In the genomic region with DNA sequence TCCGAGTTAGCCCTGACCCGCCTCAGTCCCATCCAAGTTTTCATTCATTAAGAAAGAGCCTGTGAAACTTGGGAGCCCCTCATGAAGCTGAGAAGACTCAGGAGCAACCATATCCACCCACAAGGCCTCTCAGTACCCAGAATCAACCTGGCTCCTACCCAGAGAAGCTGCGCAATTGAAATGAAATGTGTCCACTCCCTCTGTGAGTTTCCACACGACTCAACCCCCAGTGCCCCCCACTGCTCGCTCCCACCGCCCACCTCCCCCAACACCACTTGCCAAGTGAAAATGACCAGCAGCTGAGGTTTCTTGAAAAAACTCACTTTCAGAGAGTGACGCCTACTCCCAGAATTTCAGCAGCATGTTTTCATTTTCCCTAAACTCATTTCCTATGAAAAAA, we compare ENCODE assay signal across 15 cellular contexts.
DNase-seq lines count a peak whose midpoint lies in the region; ATAC-seq lines count a peak whose summit lies in the region.
"Had no signal": no experiment of that assay in that cellular context is flagged by ENCODE, and none has a peak within 500 bp of the region (broad histone marks: within the 10 kb centered on the region; RNA-seq: fewer than 3 reads in every experiment).

No MANE protein-coding gene starts in this region.

- no peak overlapping the region for H3K4me2 ChIP-seq in neuronal stem cell (ENCODE audit: insufficient read depth, low read length, poor library complexity, severe bottlenecking)

- H3K9ac ChIP-seq in neuronal stem cell (ENCODE audit: low read depth, low read length, poor library complexity), result no peak overlapping the region

- no peaks in the 10 kb centered on the region for H3K9me3 ChIP-seq in neuronal stem cell (replicated peaks in 1 of 2; ENCODE audit: control insufficient read depth in 2 of 2, insufficient read depth in 1 of 2, low read depth in 1 of 2, low read length in 2 of 2)
- H3K9me3 ChIP-seq: gastroesophageal sphincter, transverse colon had no signal

- H3K27me3 ChIP-seq in neuronal stem cell (ENCODE audit: control insufficient read depth in 3 of 3, insufficient read depth in 3 of 3, low read depth in 1 of 3, low read length in 3 of 3), result no peaks in the 10 kb centered on the region
- H3K27me3 ChIP-seq: gastroesophageal sphincter, transverse colon had no signal

- peak; percentile 67 for ATAC-seq in Right ventricle myocardium inferior
- ATAC-seq: activated CD8-positive, alpha-beta T cell treated with anti-CD3 and anti-CD28 coated beads, Interleukin-2, amount 10 ng/mL, durations not matched to agents 7 days and 5 days had no signal

- peaks cover 0 to 2% of the 10 kb centered on the region in 2 donors for H3K4me1 ChIP-seq in neuronal stem cell (ENCODE audit: control insufficient read depth in 2 of 2, insufficient read depth in 1 of 2, low read depth in 1 of 2, low read length in 2 of 2)

- H3K4me1 Mint-ChIP-seq in dendritic cell treated with granulocyte-macrophage colony-stimulating factor and Interleukin-4, amounts not matched to agents 40 ng/mL and 50 ng/mL, for 4 days (ENCODE audit: low read depth), result peaks cover 25% of the 10 kb centered on the region
- H3K4me1 Mint-ChIP-seq: naive B cell had no signal

- no peak overlapping the region for H2BK5ac ChIP-seq in neuronal stem cell (ENCODE audit: low read length)

- no peak overlapping the region for H4K91ac ChIP-seq in neuronal stem cell (ENCODE audit: low read depth, low read length, poor library complexity)

- H3K36me3 Mint-ChIP-seq in dendritic cell treated with granulocyte-macrophage colony-stimulating factor and Interleukin-4, amounts not matched to agents 40 ng/mL and 50 ng/mL, for 4 days (ENCODE audit: low read depth), result peaks cover 57% of the 10 kb centered on the region

- H3K36me3 ChIP-seq in neuronal stem cell (replicated peaks in 1 of 2; ENCODE audit: control insufficient read depth in 2 of 2, insufficient read depth in 2 of 2, low read length in 2 of 2), result peaks cover 17 to 92% of the 10 kb centered on the region in 2 donors

- WGBS in neuronal stem cell (ENCODE audit: extremely low coverage in 2 of 2, insufficient read length in 2 of 2, insufficient replicate concordance in 1 of 2), 2 donors, result no CpG with 5 or more reads among the region's 7 CpGs

- no peak overlapping the region for H3K4me3 Mint-ChIP-seq in dendritic cell treated with granulocyte-macrophage colony-stimulating factor and Interleukin-4, amounts not matched to agents 40 ng/mL and 50 ng/mL, for 4 days
- H3K4me3 Mint-ChIP-seq: activated CD8-positive, alpha-beta T cell treated with anti-CD3 and anti-CD28 coated beads, Interleukin-2, amount 10 ng/mL, durations not matched to agents 7 days and 5 days; naive B cell had no signal

- no peak overlapping the region for H2AFZ ChIP-seq in neuronal stem cell (ENCODE audit: low read length)

- H3K9me3 Mint-ChIP-seq in dendritic cell treated with granulocyte-macrophage colony-stimulating factor and Interleukin-4, amounts not matched to agents 40 ng/mL and 50 ng/mL, for 4 days, result no peaks in the 10 kb centered on the region
- H3K9me3 Mint-ChIP-seq: naive B cell had no signal

- H3K23ac ChIP-seq in neuronal stem cell (ENCODE audit: low read depth, low read length, poor library complexity), result no peak overlapping the region

- intact Hi-C loops in Right ventricle myocardium inferior (cut with DNase I), result loop anchor here (5.0 kb wide), 2 partner anchors 63 to 918 kb away; no protein-coding TSS in a partner anchor
- intact Hi-C loops in cardiac septum (cut with DNase I), result loop anchor here (10.0 kb wide), 1 partner anchor 921 kb away; no protein-coding TSS in a partner anchor
- intact Hi-C loops in dendritic cell treated with granulocyte-macrophage colony-stimulating factor and Interleukin-4, amounts not matched to agents 40 ng/mL and 50 ng/mL, for 4 days (cut with micrococcal nuclease), result loop anchor here (5.0 kb wide), 1 partner anchor 43 kb away; no protein-coding TSS in a partner anchor

- no peak overlapping the region for H2BK15ac ChIP-seq in neuronal stem cell (ENCODE audit: low read length)

- no peak overlapping the region for H2AK5ac ChIP-seq in neuronal stem cell (ENCODE audit: low read depth, low read length)

- H2BK120ac ChIP-seq in neuronal stem cell (ENCODE audit: low read depth, low read length), result no peak overlapping the region

- H3K4ac ChIP-seq in neuronal stem cell (ENCODE audit: low read length), result no peak overlapping the region

- H3K4me3 ChIP-seq in neuronal stem cell (ENCODE audit: low read length in 2 of 2), result no peak overlapping the region
- H3K4me3 ChIP-seq: gastroesophageal sphincter, transverse colon had no signal

- H3K14ac ChIP-seq in neuronal stem cell (ENCODE audit: low read length), result no peak overlapping the region

- no peaks in the 10 kb centered on the region for H3K79me1 ChIP-seq in neuronal stem cell (ENCODE audit: low read depth, low read length)

- H4K8ac ChIP-seq in neuronal stem cell (ENCODE audit: low read depth, low read length), result no peak overlapping the region

- DNase-seq in Right ventricle myocardium inferior (ENCODE audit: missing footprints) (no peak), cardiac septum (ENCODE audit: low spot score) (no peak), myocyte (ENCODE audit: low read depth) (peak; percentile 42), T1000 (lab: John Stamatoyannopoulos, UW) (no peak), neuronal stem cell (ENCODE audit: low spot score) (no peak), D341Med (ENCODE audit: low spot score) (no peak), NCI-H82 (lab: John Stamatoyannopoulos, UW) (no peak)
- DNase-seq: activated CD8-positive, alpha-beta T cell treated with anti-CD3 and anti-CD28 coated beads, Interleukin-2, amount 10 ng/mL, durations not matched to agents 7 days and 5 days; activated naive CD4-positive, alpha-beta T cell; islet precursor cell; naive B cell; SIG-M5; transverse colon had no signal

- peak overlapping the region; percentile 49 for H3K27ac Mint-ChIP-seq in dendritic cell treated with granulocyte-macrophage colony-stimulating factor and Interleukin-4, amounts not matched to agents 40 ng/mL and 50 ng/mL, for 4 days

- no peaks in the 10 kb centered on the region for H3K27me3 Mint-ChIP-seq in dendritic cell treated with granulocyte-macrophage colony-stimulating factor and Interleukin-4, amounts not matched to agents 40 ng/mL and 50 ng/mL, for 4 days
- H3K27me3 Mint-ChIP-seq: naive B cell had no signal

- no peak overlapping the region for H2BK12ac ChIP-seq in neuronal stem cell (ENCODE audit: low read length)

- H3K27ac ChIP-seq in neuronal stem cell (replicated peaks; ENCODE audit: low read length), result no peak overlapping the region
- H3K27ac ChIP-seq: transverse colon had no signal

- no peak overlapping the region for H3K18ac ChIP-seq in neuronal stem cell (ENCODE audit: low read length)
